23 cellular contexts compared by ENCODE assay signal in the genomic region with DNA sequence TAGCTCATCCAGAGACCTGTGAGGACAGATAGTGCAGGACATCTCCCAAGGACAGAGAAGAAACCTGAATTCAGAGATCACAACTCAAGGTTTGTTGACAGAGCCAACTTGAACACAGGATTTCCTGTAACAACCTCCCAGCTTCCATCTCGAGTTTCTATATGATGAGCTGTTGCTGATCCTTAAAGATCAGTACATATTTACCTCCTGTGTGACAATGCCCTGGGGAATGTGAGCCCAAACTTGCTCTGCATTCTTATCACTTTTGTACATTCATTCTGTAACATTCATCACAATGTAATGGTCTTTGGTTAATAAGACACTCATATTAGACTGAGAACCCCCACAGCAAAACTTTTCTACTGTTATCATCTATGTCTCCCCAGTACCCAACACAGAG.
"Had no signal": no experiment of that assay in that cellular context is flagged by ENCODE, and none has a peak within 500 bp of the region (broad histone marks: within the 10 kb centered on the region; RNA-seq: fewer than 3 reads in every experiment).

No MANE protein-coding gene starts in this region.

- H3K27me3 ChIP-seq: right atrium auricular region, testis had no signal

- H3K36me3 Mint-ChIP-seq: stimulated activated memory B cell treated with anti-CD40 and anti-IgM and Interleukin-4, amounts not matched to agents 10 μg/mL and 1 μg/mL and 100 μg/mL, for 72 hours had no signal

- FAIRE-seq: kidney had no signal

- DNase-seq: cortex of kidney; effector CD4-positive, alpha-beta T cell; gastrocnemius medialis; heart left ventricle; kidney; left cardiac atrium; left lung; mesenchymal stem cell; midbrain; naive thymus-derived CD4-positive, alpha-beta T cell; nucleus accumbens; stimulated activated CD4-positive, alpha-beta T cell treated with anti-CD3 and anti-CD28 coated beads, Interleukin-2, amount 100 ng/mL, for 24 hours; stimulated activated CD4-positive, alpha-beta T cell treated with anti-CD3 and anti-CD28 coated beads, Interleukin-4, amount 100 ng/mL, for 24 hours; stimulated activated naive CD8-positive, alpha-beta T cell treated with anti-CD3 and anti-CD28 coated beads, Interleukin-15, Interleukin-2, amounts not matched to agents 100 U/mL and 50 U/mL, for 24 hours; substantia nigra; testis; tibial artery; upper lobe of left lung had no signal

- H3K27ac Mint-ChIP-seq: naive thymus-derived CD4-positive, alpha-beta T cell; nephron; stimulated activated memory B cell treated with anti-CD40 and anti-IgM and Interleukin-4, amounts not matched to agents 10 μg/mL and 1 μg/mL and 100 μg/mL, for 72 hours had no signal

- H3K4me3 ChIP-seq: gastrocnemius medialis, heart left ventricle, hepatocyte, left lung, prostate gland, right atrium auricular region, testis, tibial artery, upper lobe of left lung had no signal

- H3K36me3 ChIP-seq: gastrocnemius medialis, heart left ventricle, left lung, prostate gland, right atrium auricular region, tibial artery, upper lobe of left lung had no signal

- H3K9me3 Mint-ChIP-seq: stimulated activated memory B cell treated with anti-CD40 and anti-IgM and Interleukin-4, amounts not matched to agents 10 μg/mL and 1 μg/mL and 100 μg/mL, for 72 hours had no signal

- H3K4me1 Mint-ChIP-seq: naive thymus-derived CD4-positive, alpha-beta T cell; nephron; stimulated activated memory B cell treated with anti-CD40 and anti-IgM and Interleukin-4, amounts not matched to agents 10 μg/mL and 1 μg/mL and 100 μg/mL, for 72 hours had no signal

- H3K4me3 Mint-ChIP-seq: naive thymus-derived CD4-positive, alpha-beta T cell; nephron; stimulated activated memory B cell treated with anti-CD40 and anti-IgM and Interleukin-4, amounts not matched to agents 10 μg/mL and 1 μg/mL and 100 μg/mL, for 72 hours had no signal
